ENCODE assay signal across 26 cellular contexts in genomic region chr16:26365555-26365954, GRCh38.
A peak's percentile ranks its signal among the peaks of the same experiment; 100 is the strongest.
DNase-seq lines count a peak whose midpoint lies in the region; ATAC-seq and TF ChIP-seq lines count a peak whose summit lies in the region.
"Had no signal": no experiment of that assay in that cellular context is flagged by ENCODE, and none has a peak within 500 bp of the region (broad histone marks: within the 10 kb centered on the region; RNA-seq: fewer than 3 reads in every experiment).

No MANE protein-coding gene starts in this region.

- H3K9me3 ChIP-seq in A673 (ENCODE audit: low read depth, low read length, poor library complexity, severe bottlenecking), result no peaks in the 10 kb centered on the region
- H3K9me3 ChIP-seq: gastroesophageal sphincter, HAP-1, spleen had no signal

- H3K27me3 ChIP-seq in A673 (replicated peaks; ENCODE audit: insufficient read depth, low read depth, low read length, poor library complexity) (peaks cover 9% of the 10 kb centered on the region), H7 (ENCODE audit: control insufficient read depth, insufficient read depth, low read length) (no peaks in the 10 kb centered on the region)

- H3K27ac Mint-ChIP-seq in WTC11 (no peak overlapping the region), MCF 10A (ENCODE audit: low read depth, unreplicated experiment) (no peak overlapping the region), T-cell (no peak overlapping the region)
- H3K27ac Mint-ChIP-seq: activated naive CD4-positive, alpha-beta T cell treated with anti-CD3 and anti-CD28 coated beads, Interleukin-2, amount 50 U/mL, for 24 hours; stimulated activated naive CD8-positive, alpha-beta T cell treated with anti-CD3 and anti-CD28 coated beads, Interleukin-15, Interleukin-2, amounts not matched to agents 100 ng/mL and 50 ng/mL, for 24 hours had no signal

- no peaks in the 10 kb centered on the region for H3K4me1 ChIP-seq in A673 (ENCODE audit: insufficient read depth, low read length, poor library complexity, severe bottlenecking)
- H3K4me1 ChIP-seq: gastroesophageal sphincter, HAP-1, spleen had no signal

- H3K36me3 Mint-ChIP-seq in WTC11 (no peaks in the 10 kb centered on the region), MCF 10A (ENCODE audit: insufficient read depth, unreplicated experiment) (no peaks in the 10 kb centered on the region), T-cell (no peaks in the 10 kb centered on the region)
- H3K36me3 Mint-ChIP-seq: activated naive CD4-positive, alpha-beta T cell treated with anti-CD3 and anti-CD28 coated beads, Interleukin-2, amount 50 U/mL, for 24 hours; CD8-positive, alpha-beta memory T cell had no signal

- H3K27me3 Mint-ChIP-seq in WTC11 (ENCODE audit: low read depth), result no peaks in the 10 kb centered on the region; the same call in 1 of the 2 replicates
- H3K27me3 Mint-ChIP-seq in MCF 10A (ENCODE audit: insufficient read depth, unreplicated experiment), result no peaks in the 10 kb centered on the region
- H3K27me3 Mint-ChIP-seq in T-cell, result peaks cover 23 to 29% of the 10 kb centered on the region in 2 donors
- H3K27me3 Mint-ChIP-seq: stimulated activated naive CD8-positive, alpha-beta T cell treated with anti-CD3 and anti-CD28 coated beads, Interleukin-15, Interleukin-2, amounts not matched to agents 100 ng/mL and 50 ng/mL, for 24 hours had no signal

- BruUV-seq in A673 (replicated peaks; lab: Mats Ljungman, UMichigan), result no TSS peak
- no TSS peak for BruUV-seq in MCF 10A (replicated peaks; lab: Mats Ljungman, UMichigan)

- no peak overlapping the region for H3K27ac ChIP-seq in A673 (ENCODE audit: low read depth, low read length, poor library complexity, severe bottlenecking)
- H3K27ac ChIP-seq: gastroesophageal sphincter, spleen, VCaP had no signal

- H3K4me3 ChIP-seq in A673 (ENCODE audit: low read depth, low read length, poor library complexity, severe bottlenecking) (no peak overlapping the region), H7 (ENCODE audit: insufficient read depth, low read depth, low read length) (no peak overlapping the region)
- H3K4me3 ChIP-seq: gastroesophageal sphincter, HAP-1, spleen had no signal

- H3K4me3 Mint-ChIP-seq in WTC11 (no peak overlapping the region), MCF 10A (ENCODE audit: unreplicated experiment) (no peak overlapping the region), T-cell (no peak overlapping the region)
- H3K4me3 Mint-ChIP-seq: activated naive CD4-positive, alpha-beta T cell treated with anti-CD3 and anti-CD28 coated beads, Interleukin-2, amount 50 U/mL, for 24 hours; CD8-positive, alpha-beta memory T cell; stimulated activated naive CD8-positive, alpha-beta T cell treated with anti-CD3 and anti-CD28 coated beads, Interleukin-15, Interleukin-2, amounts not matched to agents 100 ng/mL and 50 ng/mL, for 24 hours had no signal

- DNase-seq in A673 (ENCODE audit: low spot score), result peak; percentile 7
- DNase-seq in H7, result peak; percentile 17
- no peak for DNase-seq in WTC11 (ENCODE audit: low spot score)
- peak; percentile 41 for DNase-seq in left kidney (ENCODE audit: low read depth, low spot score)
- no peak for DNase-seq in MCF 10A (ENCODE audit: unreplicated experiment)
- no peak for DNase-seq in central memory CD4-positive, alpha-beta T cell
- DNase-seq in T-cell, result no peak
- DNase-seq: activated CD4-positive, alpha-beta T cell treated with anti-CD3 and anti-CD28 coated beads for 48 hours; CD8-positive, alpha-beta memory T cell; hippocampal formation; Karpas-422; left ventricle myocardium superior; MV-4-11; NCI-H526; posterior cingulate gyrus; right cardiac atrium; SIG-M5; spleen; stimulated activated CD4-positive, alpha-beta T cell treated with anti-CD3 and anti-CD28 coated beads, Interleukin-2, amount 100 ng/mL, for 24 hours; T1000 had no signal

- TF ChIP-seq CTCF in A673 (conservative IDR thresholded peaks at IDR 0.05; ENCODE audit: low read depth, low read length) (no peak), WTC11 (IDR thresholded peaks at IDR 0.05) (no peak), MCF 10A (IDR thresholded peaks at IDR 0.05; ENCODE audit: unreplicated experiment) (no peak)

- H3K9me3 Mint-ChIP-seq in WTC11 (peaks cover 7% of the 10 kb centered on the region; the same call in 1 of the 2 replicates), MCF 10A (ENCODE audit: unreplicated experiment) (peaks cover 40% of the 10 kb centered on the region), T-cell (no peaks in the 10 kb centered on the region)
- H3K9me3 Mint-ChIP-seq: activated naive CD4-positive, alpha-beta T cell treated with anti-CD3 and anti-CD28 coated beads, Interleukin-2, amount 50 U/mL, for 24 hours; CD8-positive, alpha-beta memory T cell; stimulated activated naive CD8-positive, alpha-beta T cell treated with anti-CD3 and anti-CD28 coated beads, Interleukin-15, Interleukin-2, amounts not matched to agents 100 ng/mL and 50 ng/mL, for 24 hours had no signal

- POLR2A ChIA-PET in A673 (lab: Charles Lee; ENCODE audit: low non-redundant PET), result no interaction called here
- POLR2A ChIA-PET in WTC11 (lab: Charles Lee), result no interaction called here
- POLR2A ChIA-PET in MCF 10A (lab: Yijun Ruan, JAX), result no interaction called here
- POLR2A ChIA-PET in T-cell (lab: Charles Lee), result no interaction called here

- ATAC-seq in WTC11, result peak; percentile 41; the same call in 1 of the 2 replicates
- no peak for ATAC-seq in T-cell (replicated peaks in 1 of 4)
- ATAC-seq: gastroesophageal sphincter, left ventricle myocardium superior, Panc1, right cardiac atrium had no signal

- H3K36me3 ChIP-seq in A673 (ENCODE audit: insufficient read depth, low read length, poor library complexity, severe bottlenecking) (no peaks in the 10 kb centered on the region), H7 (replicated peaks; ENCODE audit: control insufficient read depth, insufficient read depth, low read length) (no peaks in the 10 kb centered on the region)
- H3K36me3 ChIP-seq: gastroesophageal sphincter, HAP-1, spleen had no signal

- H3K4me1 Mint-ChIP-seq in WTC11, result peaks cover 14% of the 10 kb centered on the region
- no peaks in the 10 kb centered on the region for H3K4me1 Mint-ChIP-seq in MCF 10A (ENCODE audit: insufficient read depth, unreplicated experiment)
- no peaks in the 10 kb centered on the region for H3K4me1 Mint-ChIP-seq in T-cell
- H3K4me1 Mint-ChIP-seq: activated naive CD4-positive, alpha-beta T cell treated with anti-CD3 and anti-CD28 coated beads, Interleukin-2, amount 50 U/mL, for 24 hours; CD8-positive, alpha-beta memory T cell had no signal

- CTCF ChIA-PET in A673 (lab: Charles Lee) (no interaction called here), WTC11 (lab: Charles Lee) (no interaction called here), MCF 10A (lab: Yijun Ruan, JAX) (no interaction called here), T-cell (lab: Charles Lee) (no interaction called here)

- intact Hi-C loops in A673 (cut with micrococcal nuclease; ENCODE audit: unreplicated experiment), result no loop called here
- intact Hi-C loops in MCF 10A (cut with micrococcal nuclease), result no loop called here

TF ChIP-seq in WTC11, 78 proteins besides CTCF, POLR2A, EP300 and RAD21 (continues in another document):
- TF ChIP-seq AFF4 (CRISPR knock-in tag; IDR thresholded peaks at IDR 0.05; ENCODE audit: borderline replicate concordance) (no peak), IRF2 (CRISPR knock-in tag; IDR thresholded peaks at IDR 0.05; ENCODE audit: borderline replicate concordance, low read depth) (no peak), NFE2L1 (CRISPR knock-in tag; IDR thresholded peaks at IDR 0.05) (no peak), MXD4 (CRISPR knock-in tag; IDR thresholded peaks at IDR 0.05; ENCODE audit: borderline replicate concordance) (no peak), GRHL2 (CRISPR knock-in tag; IDR thresholded peaks at IDR 0.05; ENCODE audit: insufficient replicate concordance, severe bottlenecking) (no peak), ZNF425 (CRISPR knock-in tag; conservative IDR thresholded peaks at IDR 0.05) (no peak), FOXK1 (CRISPR knock-in tag; IDR thresholded peaks at IDR 0.05) (no peak)

Comparison
In these comparisons a context has a peak if more than half of its experiments do, and no peak if none do; other contexts are left out.
1. DNase-seq: peak in A673 (single experiment), H7 (single experiment) and left kidney (single experiment); none in WTC11 (single experiment), MCF 10A (single experiment), central memory CD4-positive, alpha-beta T cell (single experiment) and T-cell (0 of 34).